In genomic region chr7:142557971-142558582, GRCh38 we compare ENCODE assay signal across 8 cellular contexts.
A peak's percentile ranks its signal among the peaks of the same experiment; 100 is the strongest.
DNase-seq lines count a peak whose midpoint lies in the region; ATAC-seq, FAIRE-seq and TF ChIP-seq lines count a peak whose summit lies in the region.

No MANE protein-coding gene starts in this region.

- peak; percentile 35 to 72 for DNase-seq in A549 (ENCODE audit: low read depth in 1 of 2, low spot score in 1 of 2)
- peak; percentile 18 for DNase-seq in GM12891 (ENCODE audit: insufficient read length, low spot score)
- peak; percentile 38 for DNase-seq in NCI-H460 (ENCODE audit: extremely low read depth, low read depth)
- DNase-seq in activated T-cell treated with anti-CD3 and anti-CD28 coated beads for 48 hours (ENCODE audit: low read depth), result peak; percentile 30
- DNase-seq in foreskin keratinocyte, result peak in 1 of 2 donors; percentile 35
- DNase-seq in stimulated activated CD4-positive, alpha-beta T cell treated with anti-CD3 and anti-CD28 coated beads, Interleukin-12 subunit alpha, Interleukin-12 subunit beta, amount 100 ng/mL, for 48 hours (ENCODE audit: low read depth in 2 of 3, low spot score in 1 of 3), result peak in 2 of 3 donors; percentile 23 to 41
- DNase-seq in NCI-H2107 treated with DMSO at 0.1 percent for 48 hours (lab: John Stamatoyannopoulos, UW; ENCODE audit: unreplicated experiment), result no peak

- H3K4me2 ChIP-seq in A549, result no peak overlapping the region; the same call in 2 of the 3 replicates

- no peak for TF ChIP-seq EP300 in A549 (IDR thresholded peaks at IDR 0.05)

- no peak overlapping the region for H3K4me3 ChIP-seq in A549

- WGBS in A549 (ENCODE audit: missing lambda C conversion rate), result 65% methylated on average over 5 of the region's 5 CpGs

- H3K27me3 ChIP-seq in foreskin keratinocyte, result no peaks in the 10 kb centered on the region

- peak; percentile 26 to 77; a peak in 3 of 6 replicates for ATAC-seq in A549
- ATAC-seq in HG02678 (IDR thresholded peaks at IDR 0.05; ENCODE audit: unreplicated experiment), result peak; percentile 91
- ATAC-seq in foreskin keratinocyte, result peak; percentile 15

- POLR2A ChIA-PET in A549 (lab: Yijun Ruan, JAX), result no interaction called here

- TF ChIP-seq POLR2A in A549 (IDR thresholded peaks at IDR 0.05; ENCODE audit: low read length), result no peak
- TF ChIP-seq POLR2A in GM12891 (IDR thresholded peaks at IDR 0.05; ENCODE audit: low read depth, low read length), result no peak

- H3K4me1 ChIP-seq in A549, result peaks cover 24% of the 10 kb centered on the region
- peaks cover 40% of the 10 kb centered on the region for H3K4me1 ChIP-seq in foreskin keratinocyte

- peak overlapping the region; percentile 66 to 83 for H3K27ac ChIP-seq in A549
- H3K27ac ChIP-seq in foreskin keratinocyte, result no peak overlapping the region

- H3K9me3 ChIP-seq in A549, result no peaks in the 10 kb centered on the region

- CTCF ChIA-PET in A549 (lab: Yijun Ruan, JAX), result interaction anchor here (0.6 to 3.0 kb wide), 14 partner anchors 10 to 225 kb away, joined by 3 to 14 read pairs (median 4); no protein-coding TSS in a partner anchor

- FAIRE-seq in A549 (lab: Jason Lieb, UNC) (no peak), GM12891 (lab: Jason Lieb, UNC) (no peak)

- TF ChIP-seq RAD21 in A549 (conservative IDR thresholded peaks at IDR 0.05 in 1 of 2, IDR thresholded peaks at IDR 0.05 in 1 of 2), result peak in 1 of 2 experiments; percentile 38; a peak in 2 of 5 replicates

- TF ChIP-seq CTCF in A549 (IDR thresholded peaks at IDR 0.05), result peak; percentile 47
- peak; percentile 67 for TF ChIP-seq CTCF in foreskin keratinocyte (conservative IDR thresholded peaks at IDR 0.05)

TF ChIP-seq in A549, 52 proteins besides CTCF, POLR2A, EP300 and RAD21:
- TF ChIP-seq GATA3 (IDR thresholded peaks at IDR 0.05; ENCODE audit: borderline replicate concordance) (no peak), EHF (CRISPR knock-in tag; IDR thresholded peaks at IDR 0.05) (no peak), FOSL2 (IDR thresholded peaks at IDR 0.05) (no peak), FOSL2 (CRISPR knock-in tag; IDR thresholded peaks at IDR 0.05) (no peak), CEBPB (IDR thresholded peaks at IDR 0.05) (no peak), BHLHE40 (IDR thresholded peaks at IDR 0.05; ENCODE audit: low read depth, low read length) (no peak), NR3C1 (IDR thresholded peaks at IDR 0.05) (no peak), RFX5 (IDR thresholded peaks at IDR 0.05) (no peak), POLR2AphosphoS2 (conservative IDR thresholded peaks at IDR 0.05; ENCODE audit: low read length) (no peak), HMGXB4 (CRISPR knock-in tag; IDR thresholded peaks at IDR 0.05; ENCODE audit: borderline replicate concordance) (no peak)
- TF ChIP-seq, protein P1, sequence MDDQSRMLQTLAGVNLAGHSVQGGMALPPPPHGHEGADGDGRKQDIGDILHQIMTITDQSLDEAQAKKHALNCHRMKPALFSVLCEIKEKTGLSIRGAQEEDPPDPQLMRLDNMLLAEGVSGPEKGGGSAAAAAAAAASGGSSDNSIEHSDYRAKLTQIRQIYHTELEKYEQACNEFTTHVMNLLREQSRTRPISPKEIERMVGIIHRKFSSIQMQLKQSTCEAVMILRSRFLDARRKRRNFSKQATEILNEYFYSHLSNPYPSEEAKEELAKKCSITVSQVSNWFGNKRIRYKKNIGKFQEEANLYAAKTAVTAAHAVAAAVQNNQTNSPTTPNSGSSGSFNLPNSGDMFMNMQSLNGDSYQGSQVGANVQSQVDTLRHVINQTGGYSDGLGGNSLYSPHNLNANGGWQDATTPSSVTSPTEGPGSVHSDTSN (IDR thresholded peaks at IDR 0.05), result no peak

TF ChIP-seq in GM12891, 5 proteins besides CTCF, POLR2A, EP300 and RAD21:
- TF ChIP-seq PAX5 (IDR thresholded peaks at IDR 0.05; ENCODE audit: insufficient read depth, low read length, severe bottlenecking) (no peak), SPI1 (IDR thresholded peaks at IDR 0.05; ENCODE audit: low read depth, low read length) (no peak), POLR2AphosphoS5 (IDR thresholded peaks at IDR 0.05; ENCODE audit: low read depth, low read length) (no peak), POU2F2 (IDR thresholded peaks at IDR 0.05; ENCODE audit: low read depth, low read length) (no peak), TAF1 (IDR thresholded peaks at IDR 0.05; ENCODE audit: low read depth, low read length) (no peak)

Comparison
In these comparisons a context has a peak if more than half of its experiments do, and no peak if none do; other contexts are left out.
1. ATAC-seq: peak in every context shown above with its lines; median percentile 91 in HG02678; 52 in A549; 15 in foreskin keratinocyte.